In the genomic region with DNA sequence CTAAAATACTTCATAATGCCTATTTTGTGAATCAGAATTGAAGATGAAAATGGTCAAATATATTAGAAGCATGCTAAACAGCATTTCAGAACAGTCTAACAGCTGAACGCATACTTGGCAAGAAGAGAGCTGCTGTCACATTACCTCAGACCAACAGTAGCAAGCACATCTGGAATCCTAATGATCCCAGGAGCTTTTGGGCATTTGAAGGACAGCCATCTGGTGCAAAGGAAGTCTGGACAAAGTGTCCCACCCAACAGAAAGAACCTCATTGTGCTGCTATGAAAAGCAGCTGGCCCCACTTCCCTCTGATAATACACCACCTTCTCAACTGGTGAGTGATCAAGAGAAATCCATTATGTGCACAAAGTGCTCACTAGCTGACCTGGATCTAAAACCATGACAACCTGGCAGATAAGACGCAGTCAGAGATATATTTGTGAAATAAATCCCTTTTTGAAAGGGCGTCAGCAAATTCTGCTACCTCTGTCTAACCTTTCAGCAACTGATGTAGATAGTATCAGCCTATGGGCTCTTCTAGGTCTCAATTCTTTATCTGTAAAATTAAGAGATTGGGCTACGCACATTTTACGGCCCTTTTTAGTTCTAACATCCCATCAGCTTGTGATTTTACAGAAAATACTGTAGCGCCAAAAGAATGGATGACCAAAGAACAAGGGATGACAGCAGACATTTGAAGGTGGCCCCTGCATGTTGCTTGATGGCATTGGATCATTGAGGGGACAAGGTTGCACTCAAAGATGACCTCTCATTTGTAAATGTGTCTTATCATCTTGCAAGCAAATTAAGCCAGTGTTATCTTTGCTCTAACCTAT, we compare ENCODE assay signal across 12 cellular contexts.
DNase-seq lines count a peak whose midpoint lies in the region; ATAC-seq and TF ChIP-seq lines count a peak whose summit lies in the region.
"Had no signal": no experiment of that assay in that cellular context is flagged by ENCODE, and none has a peak within 500 bp of the region (broad histone marks: within the 10 kb centered on the region; RNA-seq: fewer than 3 reads in every experiment).

No MANE protein-coding gene starts in this region.

- intact Hi-C loops in CD4-positive, alpha-beta memory T cell (cut with micrococcal nuclease): no loop called here
- intact Hi-C loops in activated T-helper 2 cell treated with anti-CD3 and anti-CD28 coated beads, Interferon-gamma antibody, Interleukin-2, Interleukin-4, amounts not matched to agents 10 μg/mL and 5 μg/mL and 100 μg/mL, durations not matched to agents 14 hours and 24 hours and 36 hours (cut with micrococcal nuclease): no loop called here
- intact Hi-C loops in prostate gland (cut with DNase I): no loop called here

- peaks cover 3% of the 10 kb centered on the region for H3F3A ChIP-seq in MM.1S (ENCODE audit: insufficient read depth, low read length)

- H2AFZ ChIP-seq in MM.1S (ENCODE audit: low read length): no peak overlapping the region

- peak overlapping the region in 5 of 8 donors; percentile 13 to 69 (median 32) for H3K4me3 Mint-ChIP-seq in CD4-positive, alpha-beta memory T cell
- H3K4me3 Mint-ChIP-seq in activated T-helper 2 cell treated with anti-CD3 and anti-CD28 coated beads, Interferon-gamma antibody, Interleukin-2, Interleukin-4, amounts not matched to agents 10 μg/mL and 5 μg/mL and 100 μg/mL, durations not matched to agents 14 hours and 24 hours and 36 hours (ENCODE audit: low read depth): no peak overlapping the region

- H3K27ac ChIP-seq in CD4-positive, alpha-beta memory T cell (ENCODE audit: low read depth, low read length): no peak overlapping the region
- H3K27ac ChIP-seq in layer of hippocampus (ENCODE audit: low read depth, low read length): peak overlapping the region; percentile 40
- no peak overlapping the region for H3K27ac ChIP-seq in prostate gland
- no peak overlapping the region for H3K27ac ChIP-seq in MM.1S (ENCODE audit: low read length)
- H3K27ac ChIP-seq: transverse colon had no signal

- CTCF ChIA-PET in CD4-positive, alpha-beta memory T cell (lab: Charles Lee; ENCODE audit: partially characterized antibody): interaction anchor here (2.6 kb wide), 1 partner anchor 61 kb away, joined by 7 read pairs; no protein-coding TSS in a partner anchor
- CTCF ChIA-PET in HEK293T (lab: Yijun Ruan, JAX): interaction anchor here (0.7 kb wide), 1 partner anchor 33 kb away, joined by 3 read pairs; no protein-coding TSS in a partner anchor

- no peaks in the 10 kb centered on the region for H4K20me1 ChIP-seq in MM.1S (ENCODE audit: insufficient read depth, low read length)

- peaks cover 0 to 3% (median 0%) of the 10 kb centered on the region in 8 donors for H3K9me3 Mint-ChIP-seq in CD4-positive, alpha-beta memory T cell
- peaks cover 9% of the 10 kb centered on the region for H3K9me3 Mint-ChIP-seq in activated T-helper 2 cell treated with anti-CD3 and anti-CD28 coated beads, Interferon-gamma antibody, Interleukin-2, Interleukin-4, amounts not matched to agents 10 μg/mL and 5 μg/mL and 100 μg/mL, durations not matched to agents 14 hours and 24 hours and 36 hours

- H3K4me1 Mint-ChIP-seq in CD4-positive, alpha-beta memory T cell: peaks cover 24 to 56% (median 41%) of the 10 kb centered on the region in 4 donors
- H3K4me1 Mint-ChIP-seq in activated T-helper 2 cell treated with anti-CD3 and anti-CD28 coated beads, Interferon-gamma antibody, Interleukin-2, Interleukin-4, amounts not matched to agents 10 μg/mL and 5 μg/mL and 100 μg/mL, durations not matched to agents 14 hours and 24 hours and 36 hours (ENCODE audit: low read depth): peaks cover 42% of the 10 kb centered on the region

- H3K79me2 ChIP-seq in MM.1S (ENCODE audit: low read length): no peaks in the 10 kb centered on the region

- WGBS in prostate gland: 70% methylated on average over 6 of the region's 6 CpGs

- H3K27me3 ChIP-seq in BE2C (no peaks in the 10 kb centered on the region), layer of hippocampus (ENCODE audit: control insufficient read depth, insufficient read depth, low read length) (no peaks in the 10 kb centered on the region), prostate gland (replicated peaks; ENCODE audit: insufficient read depth) (no peaks in the 10 kb centered on the region), MM.1S (replicated peaks; ENCODE audit: insufficient read depth, low read length) (no peaks in the 10 kb centered on the region)
- H3K27me3 ChIP-seq in CD4-positive, alpha-beta memory T cell (ENCODE audit: insufficient read depth, low read length): no peaks in the 10 kb centered on the region
- H3K27me3 ChIP-seq: transverse colon had no signal

- H3K9me3 ChIP-seq in BE2C (no peaks in the 10 kb centered on the region), prostate gland (no peaks in the 10 kb centered on the region), MM.1S (replicated peaks; ENCODE audit: insufficient read depth, low read length) (no peaks in the 10 kb centered on the region)
- no peaks in the 10 kb centered on the region for H3K9me3 ChIP-seq in CD4-positive, alpha-beta memory T cell (ENCODE audit: control insufficient read depth in 1 of 2, low read length in 2 of 2)
- H3K9me3 ChIP-seq: Caco-2, transverse colon had no signal

- no peaks in the 10 kb centered on the region for H3K27me3 Mint-ChIP-seq in CD4-positive, alpha-beta memory T cell
- H3K27me3 Mint-ChIP-seq in activated T-helper 2 cell treated with anti-CD3 and anti-CD28 coated beads, Interferon-gamma antibody, Interleukin-2, Interleukin-4, amounts not matched to agents 10 μg/mL and 5 μg/mL and 100 μg/mL, durations not matched to agents 14 hours and 24 hours and 36 hours (ENCODE audit: low read depth): no peaks in the 10 kb centered on the region

- H3K4me2 ChIP-seq in MM.1S (ENCODE audit: low read depth, low read length): no peak overlapping the region

- H3K36me3 Mint-ChIP-seq in CD4-positive, alpha-beta memory T cell: no peaks in the 10 kb centered on the region
- peaks cover 11% of the 10 kb centered on the region for H3K36me3 Mint-ChIP-seq in activated T-helper 2 cell treated with anti-CD3 and anti-CD28 coated beads, Interferon-gamma antibody, Interleukin-2, Interleukin-4, amounts not matched to agents 10 μg/mL and 5 μg/mL and 100 μg/mL, durations not matched to agents 14 hours and 24 hours and 36 hours (ENCODE audit: low read depth)

- H3K4me1 ChIP-seq in BE2C (peaks cover 13% of the 10 kb centered on the region), prostate gland (replicated peaks) (no peaks in the 10 kb centered on the region), MM.1S (ENCODE audit: low read length) (peaks cover 11% of the 10 kb centered on the region)
- H3K4me1 ChIP-seq in CD4-positive, alpha-beta memory T cell (ENCODE audit: insufficient read depth, low read length): peaks cover 42% of the 10 kb centered on the region
- H3K4me1 ChIP-seq: Caco-2, transverse colon had no signal

- peak; percentile 49 for DNase-seq in BE2C
- no peak for DNase-seq in CD4-positive, alpha-beta memory T cell
- DNase-seq in activated T-helper 2 cell treated with anti-CD3 and anti-CD28 coated beads, Interferon-gamma antibody, Interleukin-2, Interleukin-4, amounts not matched to agents 10 μg/mL and 5 μg/mL and 100 μg/mL, durations not matched to agents 14 hours and 24 hours and 36 hours (ENCODE audit: low spot score): no peak
- no peak for DNase-seq in prostate gland (ENCODE audit: low spot score)
- DNase-seq in HEK293T (ENCODE audit: extremely low spot score): no peak
- no peak for DNase-seq in MM.1S
- DNase-seq: Caco-2, left colon, NCI-H510A treated with DMSO at 0.1 percent for 48 hours, transverse colon had no signal

- ATAC-seq in HG03139 (IDR thresholded peaks at IDR 0.05; ENCODE audit: unreplicated experiment): no peak
- ATAC-seq: left colon had no signal

- H3K9me2 ChIP-seq in MM.1S (replicated peaks; ENCODE audit: insufficient read depth, low read length): no peaks in the 10 kb centered on the region

- peak overlapping the region; percentile 42 to 94 (median 89) for H3K27ac Mint-ChIP-seq in CD4-positive, alpha-beta memory T cell
- peak overlapping the region; percentile 67 for H3K27ac Mint-ChIP-seq in activated T-helper 2 cell treated with anti-CD3 and anti-CD28 coated beads, Interferon-gamma antibody, Interleukin-2, Interleukin-4, amounts not matched to agents 10 μg/mL and 5 μg/mL and 100 μg/mL, durations not matched to agents 14 hours and 24 hours and 36 hours

- TF ChIP-seq CTCF in BE2C (IDR thresholded peaks at IDR 0.05; ENCODE audit: low read depth, low read length): no peak
- no peak for TF ChIP-seq CTCF in prostate gland (IDR thresholded peaks at IDR 0.05)
- no peak for TF ChIP-seq CTCF in MM.1S (IDR thresholded peaks at IDR 0.05; ENCODE audit: low read length)

- H3K4me3 ChIP-seq in BE2C (ENCODE audit: low read depth, low read length) (no peak overlapping the region), prostate gland (no peak overlapping the region), MM.1S (ENCODE audit: low read length) (no peak overlapping the region)
- H3K4me3 ChIP-seq in CD4-positive, alpha-beta memory T cell (ENCODE audit: low read length in 2 of 2): no peak overlapping the region
- H3K4me3 ChIP-seq: transverse colon had no signal

- H3K36me3 ChIP-seq in BE2C (no peaks in the 10 kb centered on the region), prostate gland (no peaks in the 10 kb centered on the region), MM.1S (replicated peaks; ENCODE audit: insufficient read depth, low read length) (no peaks in the 10 kb centered on the region)
- H3K36me3 ChIP-seq in CD4-positive, alpha-beta memory T cell (ENCODE audit: insufficient read depth, low read length): no peaks in the 10 kb centered on the region
- H3K36me3 ChIP-seq: transverse colon had no signal

- no peak for TF ChIP-seq POLR2A in prostate gland (IDR thresholded peaks at IDR 0.05)

- POLR2A ChIA-PET in CD4-positive, alpha-beta memory T cell (lab: Charles Lee; ENCODE audit: partially characterized antibody): no interaction called here
- POLR2A ChIA-PET in HEK293T (lab: Yijun Ruan, JAX): no interaction called here

- H3K9ac ChIP-seq in MM.1S (ENCODE audit: low read length): no peak overlapping the region

TF ChIP-seq in HEK293T, 16 proteins besides CTCF, POLR2A, EP300 and RAD21:
- no peak for TF ChIP-seq ELF4 (IDR thresholded peaks at IDR 0.05)
- TF ChIP-seq L3MBTL2 (conservative IDR thresholded peaks at IDR 0.05): no peak
- TF ChIP-seq CTBP1 (IDR thresholded peaks at IDR 0.05; ENCODE audit: borderline replicate concordance): no peak
- no peak for TF ChIP-seq FOXM1 (IDR thresholded peaks at IDR 0.05; ENCODE audit: borderline replicate concordance)
- TF ChIP-seq HDGF (IDR thresholded peaks at IDR 0.05; ENCODE audit: borderline replicate concordance): no peak
- TF ChIP-seq SP1 (IDR thresholded peaks at IDR 0.05): no peak
- TF ChIP-seq NFRKB (IDR thresholded peaks at IDR 0.05): no peak
- no peak for TF ChIP-seq ARNT (IDR thresholded peaks at IDR 0.05)
TF ChIP-seq in HEK293T: peak in this region for 0.
